In the genomic region with DNA sequence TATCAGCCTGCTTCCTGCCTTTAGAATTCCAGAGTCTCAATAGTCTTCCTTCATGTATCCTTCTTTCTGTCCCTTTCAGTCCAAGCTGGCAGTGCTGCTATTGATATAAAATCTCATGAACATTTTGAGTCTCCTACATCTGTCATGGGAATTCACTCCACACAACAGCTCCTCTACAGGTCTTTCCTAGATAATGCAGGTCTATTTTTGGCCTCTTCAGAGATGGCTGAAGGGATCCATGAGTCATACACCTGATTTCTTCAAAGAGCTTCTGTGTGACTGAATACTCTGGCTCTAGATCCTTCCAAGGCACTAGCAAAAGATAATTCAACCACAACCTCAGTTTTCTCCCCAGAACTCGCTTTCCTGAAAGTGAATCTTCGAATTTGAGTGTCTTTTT, we compare ENCODE assay signal across 13 cellular contexts.
DNase-seq lines count a peak whose midpoint lies in the region; ATAC-seq, FAIRE-seq and TF ChIP-seq lines count a peak whose summit lies in the region.
"Had no signal": no experiment of that assay in that cellular context is flagged by ENCODE, and none has a peak within 500 bp of the region (broad histone marks: within the 10 kb centered on the region; RNA-seq: fewer than 3 reads in every experiment).

No MANE protein-coding gene starts in this region.

- no peak for DNase-seq in activated CD4-positive, alpha-beta T cell treated with anti-CD3 and anti-CD28 coated beads for 36 hours
- no peak for DNase-seq in activated CD4-positive, alpha-beta T cell treated with anti-CD3 and anti-CD28 coated beads for 48 hours
- DNase-seq in RCC 7860 (ENCODE audit: low spot score) (peak; percentile 18), epithelial cell of proximal tubule (ENCODE audit: low read depth) (peak; percentile 25), type B pancreatic cell (ENCODE audit: extremely low spot score, unreplicated experiment) (no peak), MM.1S (no peak), GM19239 (ENCODE audit: insufficient read length, low spot score) (no peak), hippocampal formation (lab: John Stamatoyannopoulos, UW) (no peak)
- DNase-seq: activated CD4-positive, CD25-positive, alpha-beta regulatory T cell treated with anti-CD3 and anti-CD28 coated beads, Interleukin-2, amount 50 U/mL, for 72 hours; activated gamma-delta T cell treated with Interleukin-2 at 50 U/mL for 16 hours; NCI-H187 treated with DMSO at 0.1 percent for 48 hours; RPMI8226 had no signal

- CTCF ChIA-PET in activated CD4-positive, alpha-beta T cell treated with anti-CD3 and anti-CD28 coated beads for 36 hours (lab: Charles Lee) = no interaction called here

- intact Hi-C loops in activated CD4-positive, alpha-beta T cell treated with anti-CD3 and anti-CD28 coated beads for 36 hours (cut with DNase I, micrococcal nuclease) = no loop called here

- ATAC-seq in activated CD4-positive, alpha-beta T cell treated with anti-CD3 and anti-CD28 coated beads for 36 hours = peak; percentile 68

- H3K4me3 Mint-ChIP-seq in activated CD4-positive, alpha-beta T cell treated with anti-CD3 and anti-CD28 coated beads for 36 hours = no peak overlapping the region
- no peak overlapping the region for H3K4me3 Mint-ChIP-seq in type B pancreatic cell
- H3K4me3 Mint-ChIP-seq: dendritic cell treated with granulocyte-macrophage colony-stimulating factor and Interleukin-4, amounts not matched to agents 40 ng/mL and 50 ng/mL, for 4 days had no signal

- no peaks in the 10 kb centered on the region for H3K9me3 ChIP-seq in MM.1S (replicated peaks; ENCODE audit: insufficient read depth, low read length)

- no peak overlapping the region for H3K27ac Mint-ChIP-seq in activated CD4-positive, alpha-beta T cell treated with anti-CD3 and anti-CD28 coated beads for 36 hours
- H3K27ac Mint-ChIP-seq in type B pancreatic cell = no peak overlapping the region
- H3K27ac Mint-ChIP-seq: dendritic cell treated with granulocyte-macrophage colony-stimulating factor and Interleukin-4, amounts not matched to agents 40 ng/mL and 50 ng/mL, for 4 days had no signal

- H3K4me3 ChIP-seq in epithelial cell of proximal tubule (ENCODE audit: low read depth, low read length) (no peak overlapping the region), MM.1S (ENCODE audit: low read length) (no peak overlapping the region)

- H3K4me2 ChIP-seq in MM.1S (ENCODE audit: low read depth, low read length) = no peak overlapping the region

- H2AFZ ChIP-seq in MM.1S (ENCODE audit: low read length) = no peak overlapping the region

- no peaks in the 10 kb centered on the region for H3K27me3 Mint-ChIP-seq in activated CD4-positive, alpha-beta T cell treated with anti-CD3 and anti-CD28 coated beads for 36 hours
- H3K27me3 Mint-ChIP-seq in type B pancreatic cell = no peaks in the 10 kb centered on the region
- H3K27me3 Mint-ChIP-seq: dendritic cell treated with granulocyte-macrophage colony-stimulating factor and Interleukin-4, amounts not matched to agents 40 ng/mL and 50 ng/mL, for 4 days had no signal

- no peaks in the 10 kb centered on the region for H3K36me3 ChIP-seq in MM.1S (replicated peaks; ENCODE audit: insufficient read depth, low read length)

- H3F3A ChIP-seq in MM.1S (ENCODE audit: insufficient read depth, low read length) = no peaks in the 10 kb centered on the region

- H3K9ac ChIP-seq in MM.1S (ENCODE audit: low read length) = no peak overlapping the region

- no peak overlapping the region for H3K27ac ChIP-seq in MM.1S (ENCODE audit: low read length)

- H3K9me3 Mint-ChIP-seq in activated CD4-positive, alpha-beta T cell treated with anti-CD3 and anti-CD28 coated beads for 36 hours (ENCODE audit: low read depth) = peaks cover 18% of the 10 kb centered on the region
- peaks cover 7% of the 10 kb centered on the region for H3K9me3 Mint-ChIP-seq in type B pancreatic cell

- no peaks in the 10 kb centered on the region for H3K9me2 ChIP-seq in MM.1S (replicated peaks; ENCODE audit: insufficient read depth, low read length)

- no peaks in the 10 kb centered on the region for H3K79me2 ChIP-seq in MM.1S (ENCODE audit: low read length)

- peak; percentile 59 for TF ChIP-seq CTCF in epithelial cell of proximal tubule (conservative IDR thresholded peaks at IDR 0.05; ENCODE audit: low read depth, low read length)
- peak; percentile 41 for TF ChIP-seq CTCF in type B pancreatic cell (conservative IDR thresholded peaks at IDR 0.05)
- no peak for TF ChIP-seq CTCF in MM.1S (IDR thresholded peaks at IDR 0.05; ENCODE audit: low read length)

- no peaks in the 10 kb centered on the region for H3K4me1 Mint-ChIP-seq in activated CD4-positive, alpha-beta T cell treated with anti-CD3 and anti-CD28 coated beads for 36 hours
- H3K4me1 Mint-ChIP-seq in type B pancreatic cell (ENCODE audit: unreplicated experiment) = no peaks in the 10 kb centered on the region

- no peaks in the 10 kb centered on the region for H4K20me1 ChIP-seq in MM.1S (ENCODE audit: insufficient read depth, low read length)

- no peaks in the 10 kb centered on the region for H3K36me3 Mint-ChIP-seq in activated CD4-positive, alpha-beta T cell treated with anti-CD3 and anti-CD28 coated beads for 36 hours (ENCODE audit: low read depth)
- H3K36me3 Mint-ChIP-seq in type B pancreatic cell = no peaks in the 10 kb centered on the region

- H3K4me1 ChIP-seq in MM.1S (ENCODE audit: low read length) = no peaks in the 10 kb centered on the region

- POLR2A ChIA-PET in activated CD4-positive, alpha-beta T cell treated with anti-CD3 and anti-CD28 coated beads for 36 hours (lab: Charles Lee) = no interaction called here

- no peaks in the 10 kb centered on the region for H3K27me3 ChIP-seq in MM.1S (replicated peaks; ENCODE audit: insufficient read depth, low read length)

- no peak for FAIRE-seq in RCC 7860 (lab: Jason Lieb, UNC)
- FAIRE-seq in GM19239 (lab: Jason Lieb, UNC) = no peak

Comparison
In these comparisons a context has a peak if more than half of its experiments do, and no peak if none do; other contexts are left out.
1. DNase-seq: peak in RCC 7860 (single experiment) and epithelial cell of proximal tubule (single experiment); none in activated CD4-positive, alpha-beta T cell treated with anti-CD3 and anti-CD28 coated beads for 36 hours (single experiment), activated CD4-positive, alpha-beta T cell treated with anti-CD3 and anti-CD28 coated beads for 48 hours (single experiment), type B pancreatic cell (single experiment), MM.1S (single experiment), GM19239 (single experiment) and hippocampal formation (0 of 2).